In the genomic region with DNA sequence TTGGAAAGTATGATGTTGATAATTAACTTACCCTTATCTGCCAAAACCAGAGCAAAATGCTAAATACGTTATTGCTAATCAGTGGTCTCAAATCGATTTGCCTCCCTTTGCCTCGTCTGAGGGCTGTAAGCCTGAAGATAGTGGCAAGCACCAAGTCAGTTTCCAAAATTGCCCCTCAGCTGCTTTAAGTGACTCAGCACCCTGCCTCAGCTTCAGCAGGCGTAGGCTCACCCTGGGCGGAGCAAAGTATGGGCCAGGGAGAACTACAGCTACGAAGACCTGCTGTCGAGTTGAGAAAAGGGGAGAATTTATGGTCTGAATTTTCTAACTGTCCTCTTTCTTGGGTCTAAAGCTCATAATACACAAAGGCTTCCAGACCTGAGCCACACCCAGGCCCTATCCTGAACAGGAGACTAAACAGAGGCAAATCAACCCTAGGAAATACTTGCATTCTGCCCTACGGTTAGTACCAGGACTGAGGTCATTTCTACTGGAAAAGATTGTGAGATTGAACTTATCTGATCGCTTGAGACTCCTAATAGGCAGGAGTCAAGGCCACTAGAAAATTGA, we compare ENCODE assay signal across 10 cellular contexts. TPM values are rescaled to one million over a fixed set of nuclear protein-coding genes. Genes with fewer than 3 reads are reported as not detected.
DNase-seq lines count a peak whose midpoint lies in the region; ATAC-seq and TF ChIP-seq lines count a peak whose summit lies in the region.
"Had no signal": no experiment of that assay in that cellular context is flagged by ENCODE, and none has a peak within 500 bp of the region (broad histone marks: within the 10 kb centered on the region; RNA-seq: fewer than 3 reads in every experiment).

No MANE protein-coding gene starts in this region.

- no peak overlapping the region for H3K4me3 ChIP-seq in HUES48 (ENCODE audit: low read depth, low read length)
- H3K4me3 ChIP-seq in body of pancreas = no peak overlapping the region
- no peak overlapping the region for H3K4me3 ChIP-seq in mucosa of descending colon
- no peak overlapping the region for H3K4me3 ChIP-seq in uterus
- H3K4me3 ChIP-seq: esophagus squamous epithelium had no signal

- peaks cover 22% of the 10 kb centered on the region for H3K4me1 ChIP-seq in HUES48 (ENCODE audit: control insufficient read depth, insufficient read depth, low read length)
- peaks cover 22% of the 10 kb centered on the region for H3K4me1 ChIP-seq in body of pancreas
- H3K4me1 ChIP-seq in mucosa of descending colon (ENCODE audit: low read depth) = no peaks in the 10 kb centered on the region
- no peaks in the 10 kb centered on the region for H3K4me1 ChIP-seq in uterus

- no peak overlapping the region for H3K9ac ChIP-seq in HUES48 (ENCODE audit: low read depth, low read length)

- DNase-seq in CMK (ENCODE audit: low read depth) = peak; percentile 63
- peak in 1 of 4 donors; percentile 24 for DNase-seq in body of pancreas
- DNase-seq in mucosa of descending colon = no peak
- DNase-seq in uterus = no peak
- DNase-seq in NOMO-1 (lab: John Stamatoyannopoulos, UW; ENCODE audit: unreplicated experiment in 2 of 2) = no peak
- DNase-seq in dedifferentiated amniotic fluid mesenchymal stem cell (ENCODE audit: extremely low spot score) = no peak
- DNase-seq in COLO668 (lab: John Stamatoyannopoulos, UW; ENCODE audit: unreplicated experiment) = no peak
- DNase-seq: caudate nucleus, esophagus squamous epithelium had no signal

- TF ChIP-seq POLR2A in body of pancreas (IDR thresholded peaks at IDR 0.05) (no peak), uterus (IDR thresholded peaks at IDR 0.05) (no peak)

- no peaks in the 10 kb centered on the region for H3K27me3 ChIP-seq in HUES48 (ENCODE audit: control insufficient read depth, insufficient read depth, low read length)
- no peaks in the 10 kb centered on the region for H3K27me3 ChIP-seq in body of pancreas
- no peaks in the 10 kb centered on the region for H3K27me3 ChIP-seq in uterus
- H3K27me3 ChIP-seq: esophagus squamous epithelium had no signal

- no peaks in the 10 kb centered on the region for H3K9me3 ChIP-seq in HUES48 (ENCODE audit: control insufficient read depth, insufficient read depth, low read length)
- no peaks in the 10 kb centered on the region for H3K9me3 ChIP-seq in body of pancreas
- H3K9me3 ChIP-seq in mucosa of descending colon = no peaks in the 10 kb centered on the region
- H3K9me3 ChIP-seq in uterus = no peaks in the 10 kb centered on the region
- H3K9me3 ChIP-seq: esophagus squamous epithelium had no signal

- 38 to 45% methylated on average over 9 of the region's 9 CpGs for WGBS in body of pancreas, 2 donors

- no peak for TF ChIP-seq CTCF in body of pancreas (IDR thresholded peaks at IDR 0.05)
- no peak for TF ChIP-seq CTCF in mucosa of descending colon (IDR thresholded peaks at IDR 0.05)
- TF ChIP-seq CTCF in uterus (IDR thresholded peaks at IDR 0.05) = no peak

- no peaks in the 10 kb centered on the region for H3K36me3 ChIP-seq in HUES48 (ENCODE audit: control insufficient read depth, insufficient read depth, low read length)
- no peaks in the 10 kb centered on the region for H3K36me3 ChIP-seq in body of pancreas (replicated peaks in 1 of 2; ENCODE audit: insufficient read depth in 1 of 2, low read depth in 2 of 2)
- H3K36me3 ChIP-seq in mucosa of descending colon (ENCODE audit: low read depth) = no peaks in the 10 kb centered on the region
- H3K36me3 ChIP-seq in uterus = no peaks in the 10 kb centered on the region

- H3K27ac ChIP-seq in HUES48 (ENCODE audit: low read depth, low read length) = peak overlapping the region; percentile 61
- H3K27ac ChIP-seq in body of pancreas = peak overlapping the region in 3 of 4 donors; percentile 0 to 45 (median 43)
- no peak overlapping the region for H3K27ac ChIP-seq in uterus
- H3K27ac ChIP-seq: esophagus squamous epithelium had no signal

- peak; percentile 65 for ATAC-seq in body of pancreas
- ATAC-seq in mucosa of descending colon = peak; percentile 31

- intact Hi-C loops in body of pancreas (cut with DNase I) = no loop called here
- intact Hi-C loops in mucosa of descending colon (cut with DNase I, micrococcal nuclease) = no loop called here
- intact Hi-C loops in uterus (cut with DNase I; ENCODE audit: low total_unique reads) = no loop called here

RNA-seq across cellular contexts. Expression of a gene that starts 59.7 kb away (rescaled TPM):
- total RNA-seq in body of pancreas = 10 to 100 TPM in 1 of 2 donors, 1 to 10 TPM in 1; 4.6 to 10.9 TPM
- 10 to 100 TPM; 37.5 to 62.0 (median 40.5) TPM for total RNA-seq in mucosa of descending colon
- total RNA-seq in uterus = 10 to 100 TPM; 13.1 to 70.4 (median 33.3) TPM

Comparison
In these comparisons a context has a peak if more than half of its experiments do, and no peak if none do; other contexts are left out.
1. H3K27ac ChIP-seq: peak in HUES48 (single experiment) and body of pancreas (3 of 4); none in uterus (0 of 2).